11 cellular contexts compared by ENCODE assay signal in genomic region chr3:48432411-48433371, GRCh38. TPM values are rescaled to one million over a fixed set of nuclear protein-coding genes. Genes with fewer than 3 reads are reported as not detected.
A peak's percentile ranks its signal among the peaks of the same experiment; 100 is the strongest.
DNase-seq lines count a peak whose midpoint lies in the region; ATAC-seq, FAIRE-seq and TF ChIP-seq lines count a peak whose summit lies in the region.
"Had no signal": no experiment of that assay in that cellular context is flagged by ENCODE, and none has a peak within 500 bp of the region (broad histone marks: within the 10 kb centered on the region; RNA-seq: fewer than 3 reads in every experiment).

No MANE protein-coding gene starts in this region.

- no peak overlapping the region for H3K56ac ChIP-seq in H1 (replicated peaks; ENCODE audit: insufficient read length, low read depth, low read length)

- H3K27me3 ChIP-seq in DND-41 (ENCODE audit: insufficient read depth, low read length, poor library complexity): peaks cover 16% of the 10 kb centered on the region
- no peaks in the 10 kb centered on the region for H3K27me3 ChIP-seq in H1 (replicated peaks in 1 of 4; ENCODE audit: control insufficient read depth in 3 of 4, extremely low read depth in 1 of 4, insufficient read depth in 3 of 4, low read length in 3 of 4)
- no peaks in the 10 kb centered on the region for H3K27me3 ChIP-seq in neural progenitor cell

- TF ChIP-seq CTCF in DND-41 (IDR thresholded peaks at IDR 0.05; ENCODE audit: borderline replicate concordance, extremely low read depth, low read length, poor library complexity, severe bottlenecking): peak; percentile 36
- TF ChIP-seq CTCF in LNCaP clone FGC (IDR thresholded peaks at IDR 0.05; ENCODE audit: control insufficient read depth, extremely low read depth, insufficient read depth): peak; percentile 58
- TF ChIP-seq CTCF in H1 (IDR thresholded peaks at IDR 0.05; ENCODE audit: control extremely low read depth in 1 of 3, insufficient read depth in 1 of 3, low read depth in 1 of 3, low read length in 3 of 3): peak in 2 of 3 experiments; percentile 43 to 73; a peak in 3 of 4 replicates
- peak; percentile 35 for TF ChIP-seq CTCF in neural progenitor cell (IDR thresholded peaks at IDR 0.05)

- H4K20me1 ChIP-seq in DND-41 (ENCODE audit: insufficient read depth, low read length): peaks cover 6% of the 10 kb centered on the region
- peaks cover 2 to 4% of the 10 kb centered on the region in 2 experiments for H4K20me1 ChIP-seq in H1 (replicated peaks in 1 of 2; ENCODE audit: control insufficient read depth in 1 of 2, insufficient read depth in 2 of 2, low read length in 2 of 2)
- peaks cover 9% of the 10 kb centered on the region for H4K20me1 ChIP-seq in neural progenitor cell (ENCODE audit: low read depth)

- no peaks in the 10 kb centered on the region for H3K9me3 Mint-ChIP-seq in neural progenitor cell
- H3K9me3 Mint-ChIP-seq: activated CD4-positive, alpha-beta memory T cell treated with anti-CD3 and anti-CD28 coated beads, Interleukin-2, amount 10 ng/mL, durations not matched to agents 7 days and 5 days had no signal

- 0 out of 3 replicates have a peak, but pooled peaks of 1 of the 2 experiments have one; percentile 26 for TF ChIP-seq POLR2A in H1 (IDR thresholded peaks at IDR 0.05; ENCODE audit: control extremely low read depth in 1 of 2, low read depth in 2 of 2, low read length in 2 of 2)

- H2BK5ac ChIP-seq in H1 (ENCODE audit: low read depth, low read length): peak overlapping the region; percentile 37; the same call in 1 of the 2 replicates

- peaks cover 31% of the 10 kb centered on the region for H3K4me1 Mint-ChIP-seq in neural progenitor cell

- peaks cover 27% of the 10 kb centered on the region for H3K36me3 ChIP-seq in DND-41 (ENCODE audit: insufficient read depth, low read length)
- H3K36me3 ChIP-seq in H1 (ENCODE audit: control insufficient read depth in 2 of 4, insufficient read depth in 4 of 4, low read length in 3 of 4): peaks cover 4 to 26% (median 12%) of the 10 kb centered on the region in 4 experiments; a peak in 6 of 8 replicates
- H3K36me3 ChIP-seq in neural progenitor cell: no peaks in the 10 kb centered on the region

- TF ChIP-seq RAD21 in H1 (IDR thresholded peaks at IDR 0.05 in 1 of 2, conservative IDR thresholded peaks at IDR 0.05 in 1 of 2; ENCODE audit: low read depth in 2 of 2, low read length in 2 of 2): peak; percentile 29 to 44

- no peak overlapping the region for H3K23ac ChIP-seq in H1 (ENCODE audit: insufficient read length)

- H3K27me3 Mint-ChIP-seq in neural progenitor cell (ENCODE audit: insufficient read depth, low read depth): no peaks in the 10 kb centered on the region

- FAIRE-seq in H1 (lab: Jason Lieb, UNC): peak; percentile 55

- H3K27ac Mint-ChIP-seq in neural progenitor cell: no peak overlapping the region
- H3K27ac Mint-ChIP-seq: activated CD4-positive, alpha-beta memory T cell treated with anti-CD3 and anti-CD28 coated beads, Interleukin-2, amount 10 ng/mL, durations not matched to agents 7 days and 5 days had no signal

- no peak overlapping the region for H4K91ac ChIP-seq in H1 (replicated peaks; ENCODE audit: insufficient read length, low read length)

- no peak overlapping the region for H4K5ac ChIP-seq in H1 (ENCODE audit: insufficient read length, low read depth, low read length)

- DNase-seq in DND-41 (no peak), LNCaP clone FGC (ENCODE audit: low read depth) (no peak), H1 (ENCODE audit: low read depth in 1 of 2, low spot score in 2 of 2) (no peak), neural progenitor cell (ENCODE audit: low spot score) (peak; percentile 76), NOMO-1 treated with DMSO at 0.1 percent for 48 hours (lab: John Stamatoyannopoulos, UW; ENCODE audit: unreplicated experiment) (no peak), mesenteric fat pad (ENCODE audit: low spot score) (no peak), left ventricle myocardium superior (no peak)
- DNase-seq: activated CD4-positive, alpha-beta memory T cell treated with anti-CD3 and anti-CD28 coated beads, Interleukin-2, amount 10 ng/mL, durations not matched to agents 7 days and 5 days; effector CD4-positive, alpha-beta T cell; NCI-H2081 treated with DMSO at 0.1 percent for 48 hours had no signal

- H2BK15ac ChIP-seq in H1 (ENCODE audit: low read length): 0 out of 2 replicates have a peak overlapping the region, but pooled peaks have one; percentile 8

- H2BK20ac ChIP-seq in H1 (ENCODE audit: low read length): no peak overlapping the region

- no peak overlapping the region for H3K4me3 Mint-ChIP-seq in neural progenitor cell
- H3K4me3 Mint-ChIP-seq: activated CD4-positive, alpha-beta memory T cell treated with anti-CD3 and anti-CD28 coated beads, Interleukin-2, amount 10 ng/mL, durations not matched to agents 7 days and 5 days had no signal

- H3K27ac ChIP-seq in DND-41 (ENCODE audit: low read length): no peak overlapping the region
- H3K27ac ChIP-seq in H1 (ENCODE audit: low read depth, low read length): peak overlapping the region; percentile 42
- peak overlapping the region; percentile 57 for H3K27ac ChIP-seq in neural progenitor cell

- H3K79me2 ChIP-seq in DND-41 (ENCODE audit: insufficient read depth, low read length) (peaks cover 2% of the 10 kb centered on the region; the same call in 1 of the 2 replicates), H1 (ENCODE audit: control insufficient read depth in 1 of 2, insufficient read depth in 2 of 2, low read length in 2 of 2) (peaks cover 8 to 33% of the 10 kb centered on the region in 2 experiments), neural progenitor cell (ENCODE audit: low read depth) (peaks cover 43% of the 10 kb centered on the region)

- intact Hi-C loops in left ventricle myocardium superior (cut with micrococcal nuclease): loop anchor here (10.0 kb wide), 1 partner anchor 158 kb away; no protein-coding TSS in a partner anchor

- H3K18ac ChIP-seq in H1 (ENCODE audit: extremely low read depth, low read length): no peak overlapping the region

- ATAC-seq in DND-41 (ENCODE audit: insufficient read depth, low read depth) (no peak), GM18861 (IDR thresholded peaks at IDR 0.05; ENCODE audit: unreplicated experiment) (no peak), left ventricle myocardium superior (no peak)

- H3K4me2 ChIP-seq in DND-41 (ENCODE audit: insufficient read depth, low read length) (no peak overlapping the region), H1 (ENCODE audit: insufficient read depth in 1 of 2, low read depth in 2 of 2, low read length in 2 of 2) (no peak overlapping the region), neural progenitor cell (no peak overlapping the region)

- H2BK12ac ChIP-seq in H1 (ENCODE audit: low read depth, low read length): no peak overlapping the region

- peaks cover 55% of the 10 kb centered on the region for H3F3A ChIP-seq in neural progenitor cell (ENCODE audit: low read depth)

- peaks cover 4% of the 10 kb centered on the region for H3K79me1 ChIP-seq in H1 (ENCODE audit: low read depth, low read length)

- POLR2A ChIA-PET in H1 (lab: Charles Lee; ENCODE audit: partially characterized antibody): interaction anchor here (0.6 to 31.5 kb wide), 12 partner anchors 10 to 891 kb away, joined by 3 to 650 read pairs (median 4); partner anchors contain the start of genes ATRIP, CCDC51, TMA7 and ZNF589

- no peak overlapping the region; the same call in 1 of the 2 replicates for H2AK5ac ChIP-seq in H1 (ENCODE audit: low read depth, low read length)

- H3K4me3 ChIP-seq in DND-41 (ENCODE audit: low read depth in 1 of 2, low read length in 2 of 2): no peak overlapping the region
- H3K4me3 ChIP-seq in LNCaP clone FGC (ENCODE audit: low read depth, low read length): no peak overlapping the region
- H3K4me3 ChIP-seq in H1 (ENCODE audit: extremely low read depth in 1 of 4, insufficient read depth in 2 of 4, low read depth in 3 of 4, low read length in 4 of 4): no peak overlapping the region
- H3K4me3 ChIP-seq in neural progenitor cell: no peak overlapping the region

- H3K14ac ChIP-seq in H1 (ENCODE audit: insufficient read length): no peak overlapping the region

- H3K9ac ChIP-seq in DND-41 (ENCODE audit: low read depth, low read length) (no peak overlapping the region), H1 (replicated peaks in 1 of 4; ENCODE audit: extremely low read depth in 1 of 4, low read depth in 3 of 4, low read length in 3 of 4) (no peak overlapping the region; a peak in 2 of 7 replicates), neural progenitor cell (no peak overlapping the region)

- H3K9me3 ChIP-seq in DND-41 (ENCODE audit: insufficient read depth, low read length, severe bottlenecking) (no peaks in the 10 kb centered on the region), H1 (ENCODE audit: insufficient read depth in 2 of 2, low read depth in 1 of 2, low read length in 1 of 2) (no peaks in the 10 kb centered on the region), neural progenitor cell (ENCODE audit: low read depth) (no peaks in the 10 kb centered on the region)

- H3K23me2 ChIP-seq in H1 (ENCODE audit: low read depth, low read length): peaks cover 6% of the 10 kb centered on the region; the same call in 1 of the 2 replicates

- H2BK120ac ChIP-seq in H1 (replicated peaks; ENCODE audit: low read depth, low read length): peak overlapping the region; percentile 1

- peaks cover 4% of the 10 kb centered on the region for H3K36me3 Mint-ChIP-seq in neural progenitor cell

- H4K8ac ChIP-seq in H1 (ENCODE audit: extremely low read depth, insufficient read depth, low read length): no peak overlapping the region

- peaks cover 36% of the 10 kb centered on the region for H3K4me1 ChIP-seq in DND-41 (ENCODE audit: insufficient read depth, low read length)
- H3K4me1 ChIP-seq in H1 (replicated peaks in 1 of 4; ENCODE audit: control insufficient read depth in 3 of 4, insufficient read depth in 4 of 4, low read length in 3 of 4): peaks cover 7 to 18% (median 14%) of the 10 kb centered on the region in 4 experiments
- H3K4me1 ChIP-seq in neural progenitor cell: peaks cover 24% of the 10 kb centered on the region

- TF ChIP-seq EP300 in H1 (IDR thresholded peaks at IDR 0.05; ENCODE audit: borderline replicate concordance in 1 of 2, low read depth in 2 of 2, low read length in 2 of 2): no peak

- H3K4ac ChIP-seq in H1 (replicated peaks; ENCODE audit: insufficient read length, low read depth, low read length): peak overlapping the region; percentile 15

- WGBS in H1 (ENCODE audit: extremely low coverage in 1 of 2, insufficient coverage in 1 of 2, insufficient read length in 1 of 2, insufficient replicate concordance in 2 of 2, low coverage in 1 of 2, low lambda C conversion rate in 2 of 2, missing lambda C conversion rate in 1 of 2), 2 experiments: 85% methylated on average over 16 of the region's 16 CpGs; no CpG with 5 or more reads in 1 of the 2 experiments

- CTCF ChIA-PET in H1 (lab: Charles Lee; ENCODE audit: partially characterized antibody): interaction anchor here (0.6 to 7.7 kb wide), 43 partner anchors 10 to 509 kb away, joined by 3 to 220 read pairs (median 4); partner anchors contain the start of genes ATRIP, FBXW12 and SHISA5

- H2AFZ ChIP-seq in DND-41 (ENCODE audit: low read depth, low read length) (no peak overlapping the region), H1 (ENCODE audit: low read length) (no peak overlapping the region), neural progenitor cell (replicated peaks) (no peak overlapping the region)

RNA-seq across cellular contexts. Expression of gene PLXNB1, which starts 2.8 kb away (rescaled TPM):
- 114 and 115 TPM in 2 replicates for total RNA-seq in H1 (2021; fragmentation: NEBNext Ultra II Directional; extraction: Animal tissue kit (Norgen Biotek cat#: 25700))
- polyA plus RNA-seq in H1 (2011; rRNA removed): 109 and 149 TPM in 2 replicates
- 117 TPM for polyA plus RNA-seq in H1 (2011; cell fraction: cytosol; rRNA removed)
- 1,123 TPM for polyA plus RNA-seq in H1 (2011; cell fraction: nucleus; rRNA removed)
- 136 to 155 TPM (median 141 TPM) in 4 replicates for polyA plus RNA-seq in H1 (2012, experiment 1 of 2)
- polyA plus RNA-seq in H1 (2012, experiment 2 of 2): 102 TPM
- polyA plus RNA-seq in H1 (2013, experiment 1 of 2): 102 TPM
- polyA plus RNA-seq in H1 (2013, experiment 2 of 2): 83.3 TPM
- polyA minus RNA-seq in H1 (2011; rRNA and poly(A)+ RNA removed): 82.5 and 154 TPM in 2 replicates
- polyA minus RNA-seq in H1 (2011; cell fraction: cytosol; rRNA and poly(A)+ RNA removed): 100 TPM
- polyA minus RNA-seq in H1 (2011; cell fraction: nucleus; rRNA and poly(A)+ RNA removed): 265 TPM
- total RNA-seq in neural progenitor cell (ENCODE audit: low replicate concordance) (53.6 and 142 TPM in 2 replicates), mesenteric fat pad (40.0 TPM), left ventricle myocardium superior (50.8 TPM)

RNA-seq across cellular contexts. Expression of gene CCDC51, which starts 7.2 kb away (rescaled TPM):
- 20.3 and 21.3 TPM in 2 replicates for total RNA-seq in H1 (2021; fragmentation: NEBNext Ultra II Directional; extraction: Animal tissue kit (Norgen Biotek cat#: 25700))
- polyA plus RNA-seq in H1 (2011; rRNA removed): 19.7 and 21.4 TPM in 2 replicates
- polyA plus RNA-seq in H1 (2011; cell fraction: cytosol; rRNA removed): 26.3 TPM
- 18.4 TPM for polyA plus RNA-seq in H1 (2011; cell fraction: nucleus; rRNA removed)
- polyA plus RNA-seq in H1 (2012, experiment 1 of 2): 24.1 to 30.2 TPM (median 28.9 TPM) in 4 replicates
- polyA plus RNA-seq in H1 (2012, experiment 2 of 2): 17.1 TPM
- polyA plus RNA-seq in H1 (2013, experiment 1 of 2): 16.7 TPM
- polyA plus RNA-seq in H1 (2013, experiment 2 of 2): 16.9 TPM
- polyA minus RNA-seq in H1 (2011; rRNA and poly(A)+ RNA removed): 17.1 and 17.4 TPM in 2 replicates
- 7.3 TPM for polyA minus RNA-seq in H1 (2011; cell fraction: cytosol; rRNA and poly(A)+ RNA removed)
- polyA minus RNA-seq in H1 (2011; cell fraction: nucleus; rRNA and poly(A)+ RNA removed): 7.7 TPM
- total RNA-seq in neural progenitor cell (ENCODE audit: low replicate concordance) (13.9 and 22.0 TPM in 2 replicates), mesenteric fat pad (11.6 TPM), left ventricle myocardium superior (13.3 TPM)

RNA-seq across cellular contexts. Expression of gene TMA7, which starts 7.4 kb away (rescaled TPM):
- 305 and 322 TPM in 2 replicates for total RNA-seq in H1 (2021; fragmentation: NEBNext Ultra II Directional; extraction: Animal tissue kit (Norgen Biotek cat#: 25700))
- polyA plus RNA-seq in H1 (2011; rRNA removed): 83.3 and 138 TPM in 2 replicates
- polyA plus RNA-seq in H1 (2011; cell fraction: cytosol; rRNA removed): 282 TPM
- 36.5 TPM for polyA plus RNA-seq in H1 (2011; cell fraction: nucleus; rRNA removed)
- polyA plus RNA-seq in H1 (2012, experiment 1 of 2): 470 to 570 TPM (median 490 TPM) in 4 replicates
- 141 TPM for polyA plus RNA-seq in H1 (2012, experiment 2 of 2)
- polyA plus RNA-seq in H1 (2013, experiment 1 of 2): 965 TPM
- 959 TPM for polyA plus RNA-seq in H1 (2013, experiment 2 of 2)
- polyA minus RNA-seq in H1 (2011; rRNA and poly(A)+ RNA removed): 8.2 and 9.6 TPM in 2 replicates
- 42.3 TPM for polyA minus RNA-seq in H1 (2011; cell fraction: cytosol; rRNA and poly(A)+ RNA removed)
- 34.3 TPM for polyA minus RNA-seq in H1 (2011; cell fraction: nucleus; rRNA and poly(A)+ RNA removed)
- 472 and 510 TPM in 2 replicates for total RNA-seq in neural progenitor cell (ENCODE audit: low replicate concordance)
- 144 TPM for total RNA-seq in mesenteric fat pad
- 262 TPM for total RNA-seq in left ventricle myocardium superior

RNA-seq across cellular contexts. Expression of gene ATRIP, which starts 13.8 kb away (rescaled TPM):
- total RNA-seq in H1 (2021; fragmentation: NEBNext Ultra II Directional; extraction: Animal tissue kit (Norgen Biotek cat#: 25700)): 16.7 and 20.2 TPM in 2 replicates
- polyA plus RNA-seq in H1 (2011; rRNA removed): 16.6 and 18.5 TPM in 2 replicates
- 15.0 TPM for polyA plus RNA-seq in H1 (2011; cell fraction: cytosol; rRNA removed)
- 36.5 TPM for polyA plus RNA-seq in H1 (2011; cell fraction: nucleus; rRNA removed)
- polyA plus RNA-seq in H1 (2012, experiment 1 of 2): 12.7 to 14.1 TPM (median 13.8 TPM) in 4 replicates
- 11.0 TPM for polyA plus RNA-seq in H1 (2012, experiment 2 of 2)
- 14.8 TPM for polyA plus RNA-seq in H1 (2013, experiment 1 of 2)
- polyA plus RNA-seq in H1 (2013, experiment 2 of 2): 12.6 TPM
- polyA minus RNA-seq in H1 (2011; rRNA and poly(A)+ RNA removed): 28.6 and 29.3 TPM in 2 replicates
- 10.1 TPM for polyA minus RNA-seq in H1 (2011; cell fraction: cytosol; rRNA and poly(A)+ RNA removed)
- 25.2 TPM for polyA minus RNA-seq in H1 (2011; cell fraction: nucleus; rRNA and poly(A)+ RNA removed)
- total RNA-seq in neural progenitor cell (ENCODE audit: low replicate concordance) (8.3 and 11.8 TPM in 2 replicates), mesenteric fat pad (7.2 TPM), left ventricle myocardium superior (4.9 TPM)
